In genomic region chr15:85615930-85616329, GRCh38 we compare ENCODE assay signal across 9 cellular contexts.
A peak's percentile ranks its signal among the peaks of the same experiment; 100 is the strongest.
DNase-seq lines count a peak whose midpoint lies in the region; ATAC-seq, FAIRE-seq and TF ChIP-seq lines count a peak whose summit lies in the region.
"Had no signal": no experiment of that assay in that cellular context is flagged by ENCODE, and none has a peak within 500 bp of the region (broad histone marks: within the 10 kb centered on the region; RNA-seq: fewer than 3 reads in every experiment).

No MANE protein-coding gene starts in this region.

- peak; percentile 82 for ATAC-seq in HCT116
- peak; percentile 60 to 63 for ATAC-seq in naive thymus-derived CD8-positive, alpha-beta T cell

- H3K36me3 ChIP-seq in HCT116 (ENCODE audit: control insufficient read depth in 1 of 2, insufficient read depth in 2 of 2, low read length in 2 of 2) = no peaks in the 10 kb centered on the region
- peaks cover 0 to 4% (median 0%) of the 10 kb centered on the region in 3 donors for H3K36me3 ChIP-seq in Peyer's patch

- H2AFZ ChIP-seq in HCT116 (ENCODE audit: low read depth, low read length, poor library complexity, severe bottlenecking) = no peak overlapping the region

- no peaks in the 10 kb centered on the region for H3K79me2 ChIP-seq in HCT116 (ENCODE audit: insufficient read depth, low read length)

- no peaks in the 10 kb centered on the region for H4K20me1 ChIP-seq in HCT116 (ENCODE audit: insufficient read depth)

- H3K27me3 ChIP-seq in HCT116 (ENCODE audit: insufficient read depth, low read length) (no peaks in the 10 kb centered on the region), Peyer's patch (no peaks in the 10 kb centered on the region)

- no peak overlapping the region for H3K9ac ChIP-seq in HCT116 (ENCODE audit: low read length)

- POLR2A ChIA-PET in HCT116 (lab: Charles Lee) = no interaction called here
- POLR2A ChIA-PET in naive thymus-derived CD8-positive, alpha-beta T cell (lab: Charles Lee) = interaction anchor here (1.2 kb wide), 1 partner anchor 12 kb away, joined by 3 read pairs; no protein-coding TSS in a partner anchor

- CTCF ChIA-PET in HCT116 (lab: Charles Lee) = no interaction called here

- peak overlapping the region in 2 of 10 donors; percentile 58 to 84 for H3K27ac Mint-ChIP-seq in naive thymus-derived CD8-positive, alpha-beta T cell

- H3K27ac ChIP-seq in HCT116 (ENCODE audit: low read depth, low read length) = no peak overlapping the region
- no peak overlapping the region for H3K27ac ChIP-seq in Peyer's patch

- TF ChIP-seq CTCF in HCT116 (IDR thresholded peaks at IDR 0.05 in 2 of 3, conservative IDR thresholded peaks at IDR 0.05 in 1 of 3; ENCODE audit: borderline replicate concordance in 1 of 3, insufficient read depth in 1 of 3, low read depth in 2 of 3, low read length in 2 of 3) (peak; percentile 18 to 55 (median 46); a peak in 5 of 6 replicates), Peyer's patch (IDR thresholded peaks at IDR 0.05) (peak in 5 of 6 experiments; percentile 23 to 49 (median 35))

- H3K4me1 Mint-ChIP-seq in naive thymus-derived CD8-positive, alpha-beta T cell = peaks cover 9 to 20% (median 13%) of the 10 kb centered on the region in 4 donors

- TF ChIP-seq POLR2A in HCT116 (IDR thresholded peaks at IDR 0.05; ENCODE audit: borderline replicate concordance, extremely low read depth, insufficient read depth, insufficient read length) (no peak), Peyer's patch (IDR thresholded peaks at IDR 0.05) (no peak)

- H3K36me3 Mint-ChIP-seq in naive thymus-derived CD8-positive, alpha-beta T cell = peaks cover 0 to 18% (median 9%) of the 10 kb centered on the region in 3 donors

- H3K9me3 Mint-ChIP-seq in naive thymus-derived CD8-positive, alpha-beta T cell = no peaks in the 10 kb centered on the region

- H3K4me3 ChIP-seq in HCT116 (replicated peaks in 1 of 2; ENCODE audit: low read depth in 1 of 2, low read length in 2 of 2) = no peak overlapping the region
- no peak overlapping the region for H3K4me3 ChIP-seq in Peyer's patch

- H3K9me2 ChIP-seq in HCT116 (ENCODE audit: insufficient read depth) = no peaks in the 10 kb centered on the region

- intact Hi-C loops in HCT116 (cut with micrococcal nuclease) = loop anchor here (10.0 kb wide), 1 partner anchor 319 kb away; no protein-coding TSS in a partner anchor

- H3K4me3 Mint-ChIP-seq in naive thymus-derived CD8-positive, alpha-beta T cell = no peak overlapping the region
- H3K4me3 Mint-ChIP-seq: activated naive CD8-positive, alpha-beta T cell had no signal

- no peaks in the 10 kb centered on the region for H3K27me3 Mint-ChIP-seq in naive thymus-derived CD8-positive, alpha-beta T cell
- H3K27me3 Mint-ChIP-seq: activated naive CD8-positive, alpha-beta T cell had no signal

- RAD21 ChIA-PET in HCT116 (lab: Charles Lee; ENCODE audit: low non-redundant PET in 1 of 2, low total read pairs in 2 of 2, uncharacterized antibody in 2 of 2, unreplicated experiment in 2 of 2) = no interaction called here

- no TSS peak for BruUV-seq in HCT116 (replicated peaks; lab: Mats Ljungman, UMichigan)

- no peaks in the 10 kb centered on the region for H3K9me3 ChIP-seq in HCT116 (ENCODE audit: control insufficient read depth in 1 of 2, insufficient read depth in 1 of 2, low read depth in 1 of 2, low read length in 2 of 2)
- no peaks in the 10 kb centered on the region for H3K9me3 ChIP-seq in Peyer's patch

- TF ChIP-seq RAD21 in HCT116 (IDR thresholded peaks at IDR 0.05; ENCODE audit: low read depth) = no peak

- H3K4me1 ChIP-seq in HCT116 (ENCODE audit: control insufficient read depth in 1 of 2, insufficient read depth in 2 of 2, low read length in 2 of 2) (peaks cover 0 to 5% of the 10 kb centered on the region in 2 experiments; a peak in 1 of 4 replicates), Peyer's patch (peaks cover 0 to 36% (median 0%) of the 10 kb centered on the region in 4 donors)

- H3K4me2 ChIP-seq in HCT116 (ENCODE audit: low read length) = no peak overlapping the region

- DNase-seq in SIG-M5 treated with dmso at 0.1 percent for 504 hours (lab: John Stamatoyannopoulos, UW; ENCODE audit: unreplicated experiment) = peak; percentile 7
- DNase-seq in SIG-M5 (lab: John Stamatoyannopoulos, UW) = no peak
- DNase-seq in HCT116 (ENCODE audit: low read depth, low spot score) = peak; percentile 6
- DNase-seq in Peyer's patch = no peak
- DNase-seq in naive thymus-derived CD8-positive, alpha-beta T cell = peak in 4 of 10 donors; percentile 6 to 31 (median 12)
- no peak for DNase-seq in NCI-H748 (lab: John Stamatoyannopoulos, UW; ENCODE audit: unreplicated experiment)
- no peak for DNase-seq in LoVo (ENCODE audit: low spot score)

- peak; percentile 33 for FAIRE-seq in endometrium (lab: Jason Lieb, UNC)

TF ChIP-seq in HCT116, 20 proteins besides CTCF, POLR2A, EP300 and RAD21:
- TF ChIP-seq SP1 (IDR thresholded peaks at IDR 0.05; ENCODE audit: low read depth) (no peak), CEBPB (IDR thresholded peaks at IDR 0.05; ENCODE audit: low read depth) (no peak), TCF7L2 (IDR thresholded peaks at IDR 0.05; ENCODE audit: borderline replicate concordance, extremely low read depth, insufficient read depth, insufficient read length) (no peak), EGR1 (IDR thresholded peaks at IDR 0.05; ENCODE audit: low read depth) (no peak), ELF1 (IDR thresholded peaks at IDR 0.05; ENCODE audit: borderline replicate concordance, low read depth) (no peak), ZFX (IDR thresholded peaks at IDR 0.05) (no peak)

Comparison
In these comparisons a context has a peak if more than half of its experiments do, and no peak if none do; other contexts are left out.
1. DNase-seq: peak in SIG-M5 treated with dmso at 0.1 percent for 504 hours (single experiment) and HCT116 (single experiment); none in SIG-M5 (single experiment), Peyer's patch (0 of 3), NCI-H748 (single experiment) and LoVo (single experiment).